10 cellular contexts compared by ENCODE assay signal in genomic region chr10:90920986-90921643, GRCh38. TPM values are rescaled to one million over a fixed set of nuclear protein-coding genes. Genes with fewer than 3 reads are reported as not detected.
DNase-seq lines count a peak whose midpoint lies in the region; ATAC-seq and TF ChIP-seq lines count a peak whose summit lies in the region.
"Had no signal": no experiment of that assay in that cellular context is flagged by ENCODE, and none has a peak within 500 bp of the region (broad histone marks: within the 10 kb centered on the region; RNA-seq: fewer than 3 reads in every experiment).

Gene ANKRD1 (minus strand): TSS chr10:90921087. CDS start chr10:90921027, 60 bp downstream.

- WGBS in HUES64, result 19% methylated on average over 5 of the region's 5 CpGs

- peaks cover 3% of the 10 kb centered on the region; the same call in 1 of the 2 replicates for H3K36me3 ChIP-seq in HUES64 (ENCODE audit: insufficient read depth, low read length)

- H3K27ac Mint-ChIP-seq in activated CD4-positive, alpha-beta memory T cell treated with anti-CD3 and anti-CD28 coated beads, Interleukin-2, amount 10 ng/mL, durations not matched to agents 7 days and 5 days, result no peak within 1 kb of the TSS
- H3K27ac Mint-ChIP-seq: T-helper 17 cell had no signal

- peak within 1 kb of the TSS; percentile 45; the same call in 1 of the 2 replicates for H3K9ac ChIP-seq in HUES64 (ENCODE audit: low read depth, low read length)

- no peaks in the 10 kb centered on the region for H3K9me3 ChIP-seq in AG04450 (ENCODE audit: control insufficient read depth, insufficient read depth, low read length)
- no peaks in the 10 kb centered on the region for H3K9me3 ChIP-seq in HUES64 (ENCODE audit: insufficient read depth, low read depth, low read length)

- no peak for TF ChIP-seq CTCF in AG04450 (IDR thresholded peaks at IDR 0.05; ENCODE audit: low read depth, low read length)

- no peak for ATAC-seq in GM19324 (IDR thresholded peaks at IDR 0.05; ENCODE audit: low FRiP score, unreplicated experiment)
- ATAC-seq: T-helper 17 cell had no signal

- DNase-seq in AG04450 (ENCODE audit: low read depth, low spot score), result peak; percentile 50
- DNase-seq in dermis blood vessel endothelial cell, result peak; percentile 97
- peak; percentile 80 for DNase-seq in left kidney (ENCODE audit: low read depth, low spot score)
- DNase-seq in activated CD4-positive, alpha-beta memory T cell treated with anti-CD3 and anti-CD28 coated beads, Interleukin-2, amount 10 ng/mL, durations not matched to agents 7 days and 5 days, result no peak
- DNase-seq in NCI-H2081 treated with DMSO at 0.1 percent for 48 hours (lab: John Stamatoyannopoulos, UW), result no peak
- no peak for DNase-seq in hypothalamus (lab: John Stamatoyannopoulos, UW)
- DNase-seq: amygdala, T-helper 17 cell had no signal

- H3K27me3 ChIP-seq in AG04450 (ENCODE audit: control insufficient read depth, insufficient read depth, low read length) (no peaks in the 10 kb centered on the region), HUES64 (ENCODE audit: insufficient read depth, low read length) (peaks cover 97% of the 10 kb centered on the region)

- H3K36me3 Mint-ChIP-seq in activated CD4-positive, alpha-beta memory T cell treated with anti-CD3 and anti-CD28 coated beads, Interleukin-2, amount 10 ng/mL, durations not matched to agents 7 days and 5 days (ENCODE audit: low read depth), result no peaks in the 10 kb centered on the region

- H3K4me1 Mint-ChIP-seq in activated CD4-positive, alpha-beta memory T cell treated with anti-CD3 and anti-CD28 coated beads, Interleukin-2, amount 10 ng/mL, durations not matched to agents 7 days and 5 days, result no peaks in the 10 kb centered on the region
- H3K4me1 Mint-ChIP-seq: T-helper 17 cell had no signal

- H3K4me3 ChIP-seq in AG04450 (ENCODE audit: low read depth, low read length) (no peak within 1 kb of the TSS), HUES64 (ENCODE audit: low read length) (peak within 1 kb of the TSS; percentile 46)

- H3K27ac ChIP-seq in AG04450 (ENCODE audit: low read depth, low read length) (no peak within 1 kb of the TSS), HUES64 (ENCODE audit: low read depth, low read length) (no peak within 1 kb of the TSS; the same call in 1 of the 2 replicates)

- peaks cover 30% of the 10 kb centered on the region; the same call in 1 of the 2 replicates for H3K4me1 ChIP-seq in HUES64 (ENCODE audit: insufficient read depth, low read length)

- no peak within 1 kb of the TSS for H3K4me3 Mint-ChIP-seq in activated CD4-positive, alpha-beta memory T cell treated with anti-CD3 and anti-CD28 coated beads, Interleukin-2, amount 10 ng/mL, durations not matched to agents 7 days and 5 days
- H3K4me3 Mint-ChIP-seq: T-helper 17 cell had no signal

- peaks cover 14% of the 10 kb centered on the region for H3K27me3 Mint-ChIP-seq in activated CD4-positive, alpha-beta memory T cell treated with anti-CD3 and anti-CD28 coated beads, Interleukin-2, amount 10 ng/mL, durations not matched to agents 7 days and 5 days

- H3K9me3 Mint-ChIP-seq in activated CD4-positive, alpha-beta memory T cell treated with anti-CD3 and anti-CD28 coated beads, Interleukin-2, amount 10 ng/mL, durations not matched to agents 7 days and 5 days, result no peaks in the 10 kb centered on the region

- CTCF ChIA-PET in AG04450 (lab: Charles Lee), result interaction anchor here (1.4 to 5.5 kb wide), 2 partner anchors 10 to 85 kb away, joined by 6 to 46 read pairs; no protein-coding TSS in a partner anchor
- CTCF ChIA-PET in activated CD4-positive, alpha-beta memory T cell treated with anti-CD3 and anti-CD28 coated beads, Interleukin-2, amount 10 ng/mL, durations not matched to agents 7 days and 5 days (lab: Charles Lee), result interaction anchor here (1.1 to 1.6 kb wide), 2 partner anchors 9 to 26 kb away, joined by 3 to 4 read pairs; no protein-coding TSS in a partner anchor

- POLR2A ChIA-PET in AG04450 (lab: Yijun Ruan, JAX), result interaction anchor here (1.2 to 1.7 kb wide), 2 partner anchors 10 to 39 kb away, joined by 3 to 12 read pairs; no protein-coding TSS in a partner anchor
- POLR2A ChIA-PET in activated CD4-positive, alpha-beta memory T cell treated with anti-CD3 and anti-CD28 coated beads, Interleukin-2, amount 10 ng/mL, durations not matched to agents 7 days and 5 days (lab: Charles Lee), result no interaction called here

RNA-seq across cellular contexts. Expression of gene ANKRD1, which starts in this region (rescaled TPM):
- 0.50 and 0.53 TPM in 2 replicates for polyA plus RNA-seq in AG04450 (2011; rRNA removed)
- polyA minus RNA-seq in AG04450 (2011; rRNA and poly(A)+ RNA removed), result 0.22 and 0.51 TPM in 2 replicates
- polyA plus RNA-seq in HUES64 (2013, experiment 1 of 2), result 5.1 TPM
- polyA plus RNA-seq in HUES64 (2013, experiment 2 of 2), result 9.1 TPM
- 441 and 829 TPM in 2 replicates for total RNA-seq in dermis blood vessel endothelial cell
- total RNA-seq in activated CD4-positive, alpha-beta memory T cell treated with anti-CD3 and anti-CD28 coated beads, Interleukin-2, amount 10 ng/mL, durations not matched to agents 7 days and 5 days, result not detected
- total RNA-seq: T-helper 17 cell had no signal

Comparison
In these comparisons a context has a peak if more than half of its experiments do, and no peak if none do; other contexts are left out.
1. RNA of gene ANKRD1 (total RNA-seq): 441 to 829 TPM in dermis blood vessel endothelial cell; not detected in activated CD4-positive, alpha-beta memory T cell treated with anti-CD3 and anti-CD28 coated beads, Interleukin-2, amount 10 ng/mL, durations not matched to agents 7 days and 5 days; every median in the first group is over 100 times any median in the second.
2. Peak in DNase-seq in AG04450; RNA of the gene not detected or under 1 TPM.
3. DNase-seq: peak in dermis blood vessel endothelial cell (single experiment) and left kidney (single experiment); none in activated CD4-positive, alpha-beta memory T cell treated with anti-CD3 and anti-CD28 coated beads, Interleukin-2, amount 10 ng/mL, durations not matched to agents 7 days and 5 days (single experiment), NCI-H2081 treated with DMSO at 0.1 percent for 48 hours (single experiment) and hypothalamus (0 of 51).